In genomic region chr11:20014067-20014402, GRCh38 we compare ENCODE assay signal across 2 cellular contexts.
TF ChIP-seq lines count a peak whose summit lies in the region.

No MANE protein-coding gene starts in this region.

TF ChIP-seq in WTC11, 78 proteins besides CTCF, POLR2A, EP300 and RAD21 (continued from another document):
- TF ChIP-seq ZNF121 (CRISPR knock-in tag; IDR thresholded peaks at IDR 0.05) = no peak
- TF ChIP-seq GABPB1 (CRISPR knock-in tag; IDR thresholded peaks at IDR 0.05) = no peak
- no peak for TF ChIP-seq PRRX2 (CRISPR knock-in tag; IDR thresholded peaks at IDR 0.05)
- no peak for TF ChIP-seq NR1H2 (CRISPR knock-in tag; IDR thresholded peaks at IDR 0.05)
- no peak for TF ChIP-seq MYBL2 (CRISPR knock-in tag; IDR thresholded peaks at IDR 0.05)

TF ChIP-seq in liver, 16 proteins besides CTCF, POLR2A, EP300 and RAD21 (continued from another document):
- no peak for TF ChIP-seq ZBTB33 (IDR thresholded peaks at IDR 0.05)
- TF ChIP-seq MAX (IDR thresholded peaks at IDR 0.05) = no peak
- TF ChIP-seq TAF1 (conservative IDR thresholded peaks at IDR 0.05) = no peak
- no peak for TF ChIP-seq YY1 (IDR thresholded peaks at IDR 0.05)
